In genomic region chr2:96147593-96148201, GRCh38 we compare ENCODE assay signal across 11 cellular contexts. TPM values are rescaled to one million over a fixed set of nuclear protein-coding genes. Genes with fewer than 3 reads are reported as not detected.
DNase-seq lines count a peak whose midpoint lies in the region; ATAC-seq, FAIRE-seq and TF ChIP-seq lines count a peak whose summit lies in the region.
"Had no signal": no experiment of that assay in that cellular context is flagged by ENCODE, and none has a peak within 500 bp of the region (broad histone marks: within the 10 kb centered on the region; RNA-seq: fewer than 3 reads in every experiment).

No MANE protein-coding gene starts in this region.

- H2BK15ac ChIP-seq in mesendoderm (replicated peaks; ENCODE audit: low read depth): no peak overlapping the region

- H3K18ac ChIP-seq in mesendoderm (ENCODE audit: low read length): no peak overlapping the region

- H3K9ac ChIP-seq in mesendoderm (ENCODE audit: low read length): no peak overlapping the region

- H3K4me1 Mint-ChIP-seq in activated CD8-positive, alpha-beta T cell treated with anti-CD3 and anti-CD28 coated beads, Interleukin-2, amount 10 ng/mL, durations not matched to agents 7 days and 5 days (ENCODE audit: low read depth): peaks cover 80% of the 10 kb centered on the region

- no peak overlapping the region for H2BK5ac ChIP-seq in mesendoderm (ENCODE audit: low read length)

- H4K8ac ChIP-seq in mesendoderm (ENCODE audit: low read depth, low read length): no peak overlapping the region

- H3K4ac ChIP-seq in mesendoderm (ENCODE audit: low read depth, low read length): no peak overlapping the region

- H3K23ac ChIP-seq in mesendoderm (ENCODE audit: low read length): no peak overlapping the region

- POLR2A ChIA-PET in AG04450 (lab: Yijun Ruan, JAX): no interaction called here
- POLR2A ChIA-PET in activated CD8-positive, alpha-beta T cell treated with anti-CD3 and anti-CD28 coated beads, Interleukin-2, amount 10 ng/mL, durations not matched to agents 7 days and 5 days (lab: Charles Lee): interaction anchor here (0.7 to 10.2 kb wide), 3 partner anchors 13 to 156 kb away, joined by 3 to 193 read pairs (median 5); partner anchors contain the start of genes ANKRD36C and STARD7

- no peak overlapping the region for H2AK5ac ChIP-seq in mesendoderm (ENCODE audit: low read length)

- no peaks in the 10 kb centered on the region for H3K79me1 ChIP-seq in mesendoderm (ENCODE audit: low read length)

- no peaks in the 10 kb centered on the region for H3K27me3 Mint-ChIP-seq in activated CD8-positive, alpha-beta T cell treated with anti-CD3 and anti-CD28 coated beads, Interleukin-2, amount 10 ng/mL, durations not matched to agents 7 days and 5 days (ENCODE audit: low read depth)

- DNase-seq in AG04450 (ENCODE audit: low read depth, low spot score) (no peak), GM19239 (ENCODE audit: insufficient read length, low spot score) (no peak), mesendoderm (peak; percentile 35), foreskin keratinocyte (no peak), SHP77 treated with DMSO at 0.1 percent for 48 hours (lab: John Stamatoyannopoulos, UW) (no peak)
- no peak for DNase-seq in activated CD8-positive, alpha-beta T cell treated with anti-CD3 and anti-CD28 coated beads, Interleukin-2, amount 10 ng/mL, durations not matched to agents 7 days and 5 days

- CTCF ChIA-PET in AG04450 (lab: Charles Lee): interaction anchor here (1.0 to 1.3 kb wide), 2 partner anchors 9 to 27 kb away, joined by 3 to 7 read pairs; no protein-coding TSS in a partner anchor
- CTCF ChIA-PET in activated CD8-positive, alpha-beta T cell treated with anti-CD3 and anti-CD28 coated beads, Interleukin-2, amount 10 ng/mL, durations not matched to agents 7 days and 5 days (lab: Charles Lee): interaction anchor here (1.9 to 21.7 kb wide), 4 partner anchors 9 to 156 kb away, joined by 6 to 674 read pairs (median 14); partner anchors contain the start of genes ANKRD36C and ASTL

- TF ChIP-seq CTCF in AG04450 (IDR thresholded peaks at IDR 0.05; ENCODE audit: low read depth, low read length): no peak
- no peak for TF ChIP-seq CTCF in foreskin keratinocyte (conservative IDR thresholded peaks at IDR 0.05)

- no peaks in the 10 kb centered on the region for H3K36me3 ChIP-seq in mesendoderm (ENCODE audit: control insufficient read depth, insufficient read depth, low read length)

- no peaks in the 10 kb centered on the region for H3K79me2 ChIP-seq in mesendoderm (ENCODE audit: control insufficient read depth, insufficient read depth, low read length)

- H3K27ac ChIP-seq in AG04450 (ENCODE audit: low read depth, low read length) (peak overlapping the region; percentile 39), mesendoderm (ENCODE audit: low read depth, low read length) (no peak overlapping the region), foreskin keratinocyte (no peak overlapping the region)

- peaks cover 5% of the 10 kb centered on the region for H3K4me1 ChIP-seq in mesendoderm (ENCODE audit: control insufficient read depth, low read depth, low read length)
- H3K4me1 ChIP-seq in foreskin keratinocyte: peaks cover 23% of the 10 kb centered on the region

- peak overlapping the region; percentile 45 for H3K56ac ChIP-seq in mesendoderm (ENCODE audit: low read length)

- ATAC-seq in activated CD8-positive, alpha-beta T cell treated with anti-CD3 and anti-CD28 coated beads, Interleukin-2, amount 10 ng/mL, durations not matched to agents 7 days and 5 days: no peak
- ATAC-seq in foreskin keratinocyte: no peak
- ATAC-seq in GM19035 (IDR thresholded peaks at IDR 0.05; ENCODE audit: unreplicated experiment): no peak
- ATAC-seq in GM21717 (IDR thresholded peaks at IDR 0.05; ENCODE audit: unreplicated experiment): no peak

- no peak overlapping the region for H3K4me2 ChIP-seq in mesendoderm (ENCODE audit: low read length)

- FAIRE-seq in GM19239 (lab: Jason Lieb, UNC): peak; percentile 23
- FAIRE-seq: islet of Langerhans had no signal

- no CpG with 5 or more reads among the region's 9 CpGs for WGBS in mesendoderm (ENCODE audit: extremely low coverage, insufficient coverage, low lambda C conversion rate)

- H3K9me3 Mint-ChIP-seq in activated CD8-positive, alpha-beta T cell treated with anti-CD3 and anti-CD28 coated beads, Interleukin-2, amount 10 ng/mL, durations not matched to agents 7 days and 5 days (ENCODE audit: insufficient read depth): no peaks in the 10 kb centered on the region

- H3K27me3 ChIP-seq in AG04450 (ENCODE audit: control insufficient read depth, insufficient read depth, low read length) (no peaks in the 10 kb centered on the region), mesendoderm (ENCODE audit: insufficient read depth, low read length, poor library complexity) (no peaks in the 10 kb centered on the region), foreskin keratinocyte (no peaks in the 10 kb centered on the region)

- no peak overlapping the region for H3K4me3 Mint-ChIP-seq in activated CD8-positive, alpha-beta T cell treated with anti-CD3 and anti-CD28 coated beads, Interleukin-2, amount 10 ng/mL, durations not matched to agents 7 days and 5 days

- H3K4me3 ChIP-seq in AG04450 (ENCODE audit: low read depth, low read length): no peak overlapping the region
- no peak overlapping the region for H3K4me3 ChIP-seq in mesendoderm (ENCODE audit: low read length)

- peak overlapping the region; percentile 97 for H3K27ac Mint-ChIP-seq in activated CD8-positive, alpha-beta T cell treated with anti-CD3 and anti-CD28 coated beads, Interleukin-2, amount 10 ng/mL, durations not matched to agents 7 days and 5 days

- H3K9me3 ChIP-seq in AG04450 (ENCODE audit: control insufficient read depth, insufficient read depth, low read length): no peaks in the 10 kb centered on the region; the same call in 1 of the 2 replicates

- H4K5ac ChIP-seq in mesendoderm (ENCODE audit: low read length): no peak overlapping the region

- peaks cover 13% of the 10 kb centered on the region for H3K36me3 Mint-ChIP-seq in activated CD8-positive, alpha-beta T cell treated with anti-CD3 and anti-CD28 coated beads, Interleukin-2, amount 10 ng/mL, durations not matched to agents 7 days and 5 days (ENCODE audit: low read depth)

- H2BK120ac ChIP-seq in mesendoderm (ENCODE audit: low read depth, low read length): no peak overlapping the region

RNA-seq across cellular contexts. Expression of gene DUSP2, which starts 2.5 kb away (rescaled TPM):
- polyA plus RNA-seq in AG04450 (2011; rRNA removed) (0.94 and 1.0 TPM in 2 replicates), foreskin keratinocyte (2.5 and 2.8 TPM in 2 replicates)
- 1.2 and 1.5 TPM in 2 replicates for polyA minus RNA-seq in AG04450 (2011; rRNA and poly(A)+ RNA removed)
- total RNA-seq in activated CD8-positive, alpha-beta T cell treated with anti-CD3 and anti-CD28 coated beads, Interleukin-2, amount 10 ng/mL, durations not matched to agents 7 days and 5 days: 10 to 100 TPM; 20.3 to 21.2 TPM
- polyA plus RNA-seq in mesendoderm (2013, experiment 1 of 2): 6.8 TPM
- 6.7 TPM for polyA plus RNA-seq in mesendoderm (2013, experiment 2 of 2)
- total RNA-seq in foreskin keratinocyte: 1.9 and 2.6 TPM in 2 replicates

RNA-seq across cellular contexts. Expression of gene ASTL, which starts 9.4 kb away (rescaled TPM):
- polyA plus RNA-seq in AG04450 (2011; rRNA removed) (not detected in 2 replicates), foreskin keratinocyte (not detected in 2 replicates)
- not detected in 2 replicates for polyA minus RNA-seq in AG04450 (2011; rRNA and poly(A)+ RNA removed)
- total RNA-seq in activated CD8-positive, alpha-beta T cell treated with anti-CD3 and anti-CD28 coated beads, Interleukin-2, amount 10 ng/mL, durations not matched to agents 7 days and 5 days: under 1 TPM in 1 of 2 experiments, not detected in 1; 0.34 TPM
- 0.07 TPM for polyA plus RNA-seq in mesendoderm (2013, experiment 1 of 2)
- not detected for polyA plus RNA-seq in mesendoderm (2013, experiment 2 of 2)
- not detected in 2 replicates for total RNA-seq in foreskin keratinocyte
- total RNA-seq: Daoy; T-helper 2 cell treated with Interferon-gamma antibody and Interleukin-4, amounts not matched to agents 100 ng/mL and 5 ng/mL, for 36 hours had no signal

RNA-seq across cellular contexts. Expression of gene ADRA2B, which starts 31.3 kb away (rescaled TPM):
- polyA plus RNA-seq in AG04450 (2011; rRNA removed) (not detected in 2 replicates), foreskin keratinocyte (0.01 and 0.04 TPM in 2 replicates)
- not detected in 2 replicates for polyA minus RNA-seq in AG04450 (2011; rRNA and poly(A)+ RNA removed)
- total RNA-seq in activated CD8-positive, alpha-beta T cell treated with anti-CD3 and anti-CD28 coated beads, Interleukin-2, amount 10 ng/mL, durations not matched to agents 7 days and 5 days: under 1 TPM in 1 of 2 experiments, not detected in 1; 0.08 TPM
- polyA plus RNA-seq in mesendoderm (2013, experiment 1 of 2): 0.51 TPM
- polyA plus RNA-seq in mesendoderm (2013, experiment 2 of 2): 0.59 TPM
- total RNA-seq in foreskin keratinocyte: 0.03 and 0.04 TPM in 2 replicates
- total RNA-seq: Daoy had no signal
